ENCODE assay signal across 33 cellular contexts in genomic region chr18:9043581-9043980, GRCh38. TPM values are rescaled to one million over a fixed set of nuclear protein-coding genes. Genes with fewer than 3 reads are reported as not detected.
DNase-seq lines count a peak whose midpoint lies in the region; ATAC-seq, FAIRE-seq and TF ChIP-seq lines count a peak whose summit lies in the region.
"Had no signal": no experiment of that assay in that cellular context is flagged by ENCODE, and none has a peak within 500 bp of the region (broad histone marks: within the 10 kb centered on the region; RNA-seq: fewer than 3 reads in every experiment).

No MANE protein-coding gene starts in this region.

- ATAC-seq in HepG2 (no peak), right lobe of liver (no peak), IMR-90 (ENCODE audit: low read depth) (no peak), K562 (no peak), psoas muscle (no peak)
- ATAC-seq: A549; CD8-positive, alpha-beta T cell had no signal

- no peak for TF ChIP-seq CTCF in HepG2 (CRISPR knock-in tag; IDR thresholded peaks at IDR 0.05)
- no peak for TF ChIP-seq CTCF in right lobe of liver (IDR thresholded peaks at IDR 0.05)
- TF ChIP-seq CTCF in IMR-90 (conservative IDR thresholded peaks at IDR 0.05; ENCODE audit: low read depth, low read length) = no peak
- TF ChIP-seq CTCF in K562 (IDR thresholded peaks at IDR 0.05 in 2 of 3, conservative IDR thresholded peaks at IDR 0.05 in 1 of 3; ENCODE audit: insufficient read depth in 2 of 3, low read depth in 1 of 3, low read length in 3 of 3) = no peak
- TF ChIP-seq CTCF in psoas muscle (IDR thresholded peaks at IDR 0.05) = no peak

- no peak overlapping the region for H3K9ac ChIP-seq in HepG2 (ENCODE audit: insufficient read depth, low read depth, low read length)
- H3K9ac ChIP-seq in IMR-90 (ENCODE audit: low read depth, low read length) = no peak overlapping the region
- H3K9ac ChIP-seq in K562 (ENCODE audit: insufficient read depth in 1 of 2, low read depth in 2 of 2, low read length in 2 of 2) = no peak overlapping the region
- H3K9ac ChIP-seq: BLaER1; BLaER1 treated with 17β-estradiol and CSF1 and Interleukin-3, amounts not matched to agents 10 nM and 100 nM had no signal

- H3K4me3 ChIP-seq in HepG2 (replicated peaks in 1 of 3; ENCODE audit: insufficient read depth in 1 of 3, low read depth in 2 of 3, low read length in 3 of 3) (no peak overlapping the region), right lobe of liver (no peak overlapping the region), IMR-90 (ENCODE audit: insufficient read depth, low read depth, low read length) (no peak overlapping the region), K562 (no peak overlapping the region), psoas muscle (no peak overlapping the region)
- H3K4me3 ChIP-seq: A549; BLaER1; BLaER1 treated with 17β-estradiol and CSF1 and Interleukin-3, amounts not matched to agents 10 nM and 100 nM had no signal

- H3K18ac ChIP-seq in IMR-90 (ENCODE audit: low read depth, low read length) = no peak overlapping the region

- no peak overlapping the region for H2BK20ac ChIP-seq in IMR-90 (ENCODE audit: low read depth, low read length)

- H4K8ac ChIP-seq in IMR-90 (ENCODE audit: low read depth in 2 of 2, low read length in 2 of 2) = no peak overlapping the region

- DNase-seq in HepG2 (ENCODE audit: low spot score) (no peak), right lobe of liver (no peak), IMR-90 (no peak), K562 (ENCODE audit: extremely low read depth in 1 of 4, low spot score in 3 of 4) (no peak), inferior parietal cortex (ENCODE audit: extremely low spot score) (no peak), psoas muscle (no peak)
- DNase-seq: 8988T; ACHN; AML-193; BE2C; C1 segment of cervical spinal cord; Caco-2; Calu3; CD4-positive, alpha-beta memory T cell; CD4-positive, alpha-beta T cell; CD4-positive, CD25-positive, alpha-beta regulatory T cell; CD8-positive, alpha-beta memory T cell; CD8-positive, alpha-beta T cell; COR-L47; DMS 273 treated with DMSO at 0.1 percent for 48 hours; DMS153; DMS53; DMS79; DMS79 treated with DMSO at 0.1 percent for 48 hours; DND-41; EL had no signal

- no TSS peak for BruUV-seq in HepG2 (replicated peaks; lab: Mats Ljungman, UMichigan)
- BruUV-seq in IMR-90 (replicated peaks; lab: Mats Ljungman, UMichigan) = no TSS peak
- no TSS peak for BruUV-seq in K562 (replicated peaks; lab: Mats Ljungman, UMichigan)

- H3K56ac ChIP-seq in IMR-90 (ENCODE audit: extremely low read depth, insufficient read depth, low read length) = no peak overlapping the region

- no peaks in the 10 kb centered on the region for H3K79me2 ChIP-seq in HepG2 (ENCODE audit: insufficient read depth, low read length)
- no peaks in the 10 kb centered on the region for H3K79me2 ChIP-seq in K562 (ENCODE audit: control insufficient read depth, insufficient read depth, low read length)

- peaks cover 29% of the 10 kb centered on the region for H3K4me1 ChIP-seq in HepG2 (ENCODE audit: insufficient read depth, low read length)
- peaks cover 0 to 8% (median 0%) of the 10 kb centered on the region in 4 donors for H3K4me1 ChIP-seq in right lobe of liver
- no peaks in the 10 kb centered on the region; the same call in 1 of the 2 replicates for H3K4me1 ChIP-seq in IMR-90 (ENCODE audit: control insufficient read depth, insufficient read depth, low read length)
- peaks cover 0 to under 1% of the 10 kb centered on the region in 2 experiments; a peak in 3 of 5 replicates for H3K4me1 ChIP-seq in K562 (replicated peaks in 1 of 2; ENCODE audit: control insufficient read depth in 2 of 2, insufficient read depth in 2 of 2, low read length in 2 of 2)
- no peaks in the 10 kb centered on the region for H3K4me1 ChIP-seq in psoas muscle
- H3K4me1 ChIP-seq: BE2C, BLaER1 had no signal

- no peak overlapping the region for H2AK9ac ChIP-seq in IMR-90 (replicated peaks; ENCODE audit: low read depth, low read length, poor library complexity)

- no peaks in the 10 kb centered on the region for H3K9me3 ChIP-seq in HepG2 (ENCODE audit: low read length)
- H3K9me3 ChIP-seq in right lobe of liver = no peaks in the 10 kb centered on the region
- H3K9me3 ChIP-seq in IMR-90 (ENCODE audit: control insufficient read depth, insufficient read depth, low read length) = no peaks in the 10 kb centered on the region
- H3K9me3 ChIP-seq in K562 (replicated peaks; ENCODE audit: control insufficient read depth, insufficient read depth, low read depth, low read length) = no peaks in the 10 kb centered on the region
- no peaks in the 10 kb centered on the region for H3K9me3 ChIP-seq in psoas muscle
- H3K9me3 ChIP-seq: A549, BE2C had no signal

- dilution Hi-C loops in IMR-90 (cut with HindIII; ENCODE audit: low sequenced_read_pairs, unreplicated experiment) = no loop called here

- FAIRE-seq in HepG2 (lab: Jason Lieb, UNC) = no peak
- FAIRE-seq in K562 (lab: Jason Lieb, UNC) = no peak
- FAIRE-seq: A204.1, A549, D721Med had no signal

- intact Hi-C loops in HepG2 (cut with micrococcal nuclease; ENCODE audit: unreplicated experiment) = no loop called here
- intact Hi-C loops in right lobe of liver (cut with DNase I) = no loop called here
- intact Hi-C loops in IMR-90 (cut with micrococcal nuclease) = no loop called here
- intact Hi-C loops in K562 (cut with micrococcal nuclease) = no loop called here
- intact Hi-C loops in psoas muscle (cut with DNase I) = no loop called here

- no peak overlapping the region for H4K5ac ChIP-seq in IMR-90 (ENCODE audit: low read depth, low read length)

- TF ChIP-seq RAD21 in HepG2 (CRISPR knock-in tag; IDR thresholded peaks at IDR 0.05) (no peak), IMR-90 (IDR thresholded peaks at IDR 0.05; ENCODE audit: low read length) (no peak), K562 (CRISPR knock-in tag; conservative IDR thresholded peaks at IDR 0.05 in 1 of 2, IDR thresholded peaks at IDR 0.05 in 1 of 2) (no peak)

- no peak overlapping the region for H2BK5ac ChIP-seq in IMR-90 (ENCODE audit: low read depth, low read length, poor library complexity, severe bottlenecking)

- H2BK120ac ChIP-seq in IMR-90 (ENCODE audit: low read depth, low read length) = no peak overlapping the region

- H3K9me1 ChIP-seq in IMR-90 (ENCODE audit: insufficient read depth, low read length) = peaks cover 2% of the 10 kb centered on the region; the same call in 1 of the 2 replicates
- no peaks in the 10 kb centered on the region for H3K9me1 ChIP-seq in K562 (ENCODE audit: control insufficient read depth, insufficient read depth, low read length)

- H3K14ac ChIP-seq in IMR-90 (replicated peaks; ENCODE audit: low read depth, low read length) = no peak overlapping the region

- H2AFZ ChIP-seq in HepG2 (ENCODE audit: low read length) = no peak overlapping the region
- no peak overlapping the region for H2AFZ ChIP-seq in IMR-90 (replicated peaks; ENCODE audit: low read length, poor library complexity)
- no peak overlapping the region for H2AFZ ChIP-seq in K562 (ENCODE audit: low read depth, low read length)

- no peaks in the 10 kb centered on the region for H4K20me1 ChIP-seq in HepG2 (ENCODE audit: insufficient read depth, low read length)
- H4K20me1 ChIP-seq in IMR-90 (ENCODE audit: insufficient read depth, low read length) = no peaks in the 10 kb centered on the region
- H4K20me1 ChIP-seq in K562 (replicated peaks; ENCODE audit: control insufficient read depth, insufficient read depth, low read length) = no peaks in the 10 kb centered on the region
- H4K20me1 ChIP-seq: BLaER1; BLaER1 treated with 17β-estradiol and CSF1 and Interleukin-3, amounts not matched to agents 10 nM and 100 nM had no signal

- H3K27me3 ChIP-seq in HepG2 (ENCODE audit: control insufficient read depth in 1 of 2, insufficient read depth in 2 of 2, low read length in 2 of 2) (no peaks in the 10 kb centered on the region; a peak in 1 of 5 replicates), right lobe of liver (no peaks in the 10 kb centered on the region), IMR-90 (ENCODE audit: control insufficient read depth, insufficient read depth, low read length) (no peaks in the 10 kb centered on the region), K562 (ENCODE audit: control insufficient read depth in 2 of 2, insufficient read depth in 2 of 2, low read length in 2 of 2) (no peaks in the 10 kb centered on the region), psoas muscle (ENCODE audit: insufficient read depth in 3 of 3, low read length in 2 of 3) (no peaks in the 10 kb centered on the region)
- H3K27me3 ChIP-seq: BE2C; BLaER1; BLaER1 treated with 17β-estradiol and CSF1 and Interleukin-3, amounts not matched to agents 10 nM and 100 nM had no signal

- H3K36me3 ChIP-seq in HepG2 (replicated peaks in 1 of 2; ENCODE audit: control insufficient read depth in 1 of 2, insufficient read depth in 2 of 2, low read length in 2 of 2) = no peaks in the 10 kb centered on the region
- H3K36me3 ChIP-seq in right lobe of liver = no peaks in the 10 kb centered on the region
- H3K36me3 ChIP-seq in IMR-90 (ENCODE audit: control insufficient read depth, insufficient read depth, low read length) = no peaks in the 10 kb centered on the region
- H3K36me3 ChIP-seq in K562 (ENCODE audit: control insufficient read depth, insufficient read depth, low read length) = no peaks in the 10 kb centered on the region
- no peaks in the 10 kb centered on the region for H3K36me3 ChIP-seq in psoas muscle (ENCODE audit: insufficient read depth in 1 of 2, low read depth in 1 of 2)
- H3K36me3 ChIP-seq: BE2C; BLaER1; BLaER1 treated with 17β-estradiol and CSF1 and Interleukin-3, amounts not matched to agents 10 nM and 100 nM had no signal

- H4K91ac ChIP-seq in IMR-90 (ENCODE audit: insufficient read depth, low read depth, low read length) = no peak overlapping the region

- H2BK15ac ChIP-seq in IMR-90 (ENCODE audit: low read depth, low read length) = no peak overlapping the region

- no peak overlapping the region for H2AK5ac ChIP-seq in IMR-90 (ENCODE audit: low read depth, low read length)

- no peaks in the 10 kb centered on the region for H3K79me1 ChIP-seq in IMR-90 (ENCODE audit: low read depth in 1 of 2, low read length in 2 of 2)

- no peak overlapping the region for H3K4ac ChIP-seq in IMR-90 (ENCODE audit: low read depth, low read length)

- TF ChIP-seq POLR2A in HepG2 (IDR thresholded peaks at IDR 0.05; ENCODE audit: insufficient read depth in 1 of 2, low read depth in 2 of 2, low read length in 2 of 2) (no peak), right lobe of liver (IDR thresholded peaks at IDR 0.05) (no peak), IMR-90 (IDR thresholded peaks at IDR 0.05; ENCODE audit: low read depth, low read length) (no peak), K562 (conservative IDR thresholded peaks at IDR 0.05) (no peak)

- in situ Hi-C loops in HepG2 (cut with HindIII; ENCODE audit: extremely low pct_ligation_motif_present, low pct_unique_long_range_greater_than_20kb) (no loop called here), IMR-90 (cut with MboI; ENCODE audit: low sequenced_read_pairs) (no loop called here), K562 (cut with MboI) (no loop called here)

- no peak overlapping the region for H3K23ac ChIP-seq in IMR-90 (ENCODE audit: low read depth, low read length)

- WGBS in HepG2 (ENCODE audit: low lambda C conversion rate) = 92% methylated on average over 1 of the region's 1 CpG
- WGBS in right lobe of liver (ENCODE audit: insufficient coverage, low coverage, low lambda C conversion rate, missing lambda C conversion rate) = no CpG with 5 or more reads among the region's 1 CpG
- WGBS in IMR-90 (ENCODE audit: extremely low coverage in 2 of 2, insufficient read length in 1 of 2), 2 experiments = 80% methylated on average over 1 of the region's 1 CpG; no CpG with 5 or more reads in 1 of the 2 experiments
- 83% methylated on average over 1 of the region's 1 CpG for WGBS in K562 (ENCODE audit: insufficient coverage, low coverage, missing lambda C conversion rate)
- WGBS in psoas muscle, 3 donors = 94 to 98% (median 94%) methylated on average over 1 of the region's 1 CpG

- TF ChIP-seq EP300 in HepG2 (IDR thresholded peaks at IDR 0.05; ENCODE audit: low read depth in 2 of 2, low read length in 2 of 2) (no peak), HepG2 (CRISPR knock-in tag; IDR thresholded peaks at IDR 0.05; ENCODE audit: borderline replicate concordance) (no peak), K562 (IDR thresholded peaks at IDR 0.05; ENCODE audit: low read length) (no peak)

- H3K27ac ChIP-seq in HepG2 (ENCODE audit: extremely low read length, insufficient read depth, low read length) (no peak overlapping the region), right lobe of liver (no peak overlapping the region), IMR-90 (ENCODE audit: insufficient read depth, low read length) (no peak overlapping the region), K562 (ENCODE audit: extremely low read depth, low read depth, low read length) (no peak overlapping the region), psoas muscle (no peak overlapping the region)
- H3K27ac ChIP-seq: 22Rv1; A549; BLaER1; BLaER1 treated with 17β-estradiol and CSF1 and Interleukin-3, amounts not matched to agents 10 nM and 100 nM; C4-2B had no signal

- H3K4me2 ChIP-seq in HepG2 (ENCODE audit: low read depth, low read length) = no peak overlapping the region
- no peak overlapping the region for H3K4me2 ChIP-seq in IMR-90 (ENCODE audit: low read depth, low read length)
- no peak overlapping the region for H3K4me2 ChIP-seq in K562 (ENCODE audit: insufficient read depth, low read length)
- H3K4me2 ChIP-seq: A549; BLaER1; BLaER1 treated with 17β-estradiol and CSF1 and Interleukin-3, amounts not matched to agents 10 nM and 100 nM had no signal

- CTCF ChIA-PET in HepG2 (lab: Yijun Ruan, JAX; ENCODE audit: low intra/inter-chr PET ratio, low total read pairs) (no interaction called here), IMR-90 (lab: Yijun Ruan, JAX) (no interaction called here), K562 (lab: Yijun Ruan, JAX; ENCODE audit: low intra/inter-chr PET ratio) (no interaction called here)

- POLR2A ChIA-PET in HepG2 (lab: Yijun Ruan, JAX) (no interaction called here), IMR-90 (lab: Charles Lee; ENCODE audit: unreplicated experiment) (no interaction called here), K562 (lab: Yijun Ruan, JAX) (no interaction called here)

RNA-seq across cellular contexts. Expression of gene NDUFV2, which starts 58.9 kb away (rescaled TPM):
- 299 and 369 TPM in 2 replicates for total RNA-seq in HepG2 (2016; rRNA removed; fragmentation: Illumina TruSeq; extraction: Trizol)
- 264 and 285 TPM in 2 replicates for total RNA-seq in HepG2 (2016; cell fraction: cytosol; rRNA removed; fragmentation: Illumina TruSeq; extraction: Trizol; ENCODE audit: low read depth)
- total RNA-seq in HepG2 (2016; cell fraction: insoluble cytoplasmic fraction; rRNA removed; fragmentation: Illumina TruSeq; extraction: Trizol) = 309 and 377 TPM in 2 replicates
- total RNA-seq in HepG2 (2016; cell fraction: membrane; rRNA removed; fragmentation: Illumina TruSeq; extraction: Trizol) = 307 and 313 TPM in 2 replicates
- total RNA-seq in HepG2 (2016; cell fraction: nucleus; rRNA removed; fragmentation: Illumina TruSeq; extraction: Trizol) = 175 and 186 TPM in 2 replicates
- 179 and 216 TPM in 2 replicates for polyA plus RNA-seq in HepG2 (2011; rRNA removed)
- polyA plus RNA-seq in HepG2 (2011; cell fraction: cytosol; rRNA removed) = 94.3 and 126 TPM in 2 replicates
- 54.4 and 62.6 TPM in 2 replicates for polyA plus RNA-seq in HepG2 (2011; cell fraction: nucleus; rRNA removed)
- 148 and 182 TPM in 2 replicates for polyA plus RNA-seq in HepG2 (2012)
- polyA plus RNA-seq in HepG2 (2016; cell fraction: cytosol; fragmentation: Illumina TruSeq; extraction: Trizol; ENCODE audit: low read depth) = 325 and 381 TPM in 2 replicates
- 331 and 354 TPM in 2 replicates for polyA plus RNA-seq in HepG2 (2016; cell fraction: insoluble cytoplasmic fraction; fragmentation: Illumina TruSeq; extraction: Trizol; ENCODE audit: low read depth)
- polyA plus RNA-seq in HepG2 (2016; cell fraction: membrane; fragmentation: Illumina TruSeq; extraction: Trizol; ENCODE audit: low read depth) = 233 and 259 TPM in 2 replicates
- 182 and 183 TPM in 2 replicates for polyA plus RNA-seq in HepG2 (2016; cell fraction: nucleus; fragmentation: Illumina TruSeq; extraction: Trizol; ENCODE audit: insufficient read depth, low read depth)
- 35.8 and 38.7 TPM in 2 replicates for polyA minus RNA-seq in HepG2 (2011; rRNA and poly(A)+ RNA removed; ENCODE audit: low replicate concordance)
- polyA minus RNA-seq in HepG2 (2011; cell fraction: cytosol; rRNA and poly(A)+ RNA removed) = 26.0 and 35.7 TPM in 2 replicates
- polyA minus RNA-seq in HepG2 (2011; cell fraction: nucleus; rRNA and poly(A)+ RNA removed) = 279 and 305 TPM in 2 replicates
- total RNA-seq in right lobe of liver = 100 to 1,000 TPM; 164 to 236 (median 183) TPM
- total RNA-seq in IMR-90 (2012; rRNA removed) = 106 and 115 TPM in 2 replicates
- 121 and 126 TPM in 2 replicates for polyA plus RNA-seq in IMR-90 (2012; rRNA removed)
- polyA plus RNA-seq in IMR-90 (2012; cell fraction: cytosol; rRNA removed) = 41.8 and 55.5 TPM in 2 replicates
- 11.4 and 58.7 TPM in 2 replicates for polyA plus RNA-seq in IMR-90 (2012; cell fraction: nucleus; rRNA removed; ENCODE audit: low replicate concordance)
- 122 and 367 TPM in 2 replicates for total RNA-seq in K562 (2011; cell fraction: chromatin; rRNA removed; ENCODE audit: low replicate concordance)
- 101 and 132 TPM in 2 replicates for total RNA-seq in K562 (2011; cell fraction: nucleolus; rRNA removed)
- total RNA-seq in K562 (2011; cell fraction: nucleoplasm; rRNA removed) = 250 and 347 TPM in 2 replicates
- total RNA-seq in K562 (2014; rRNA removed) = 213 and 332 TPM in 2 replicates
- total RNA-seq in K562 (2014; rRNA removed; fragmentation: Illumina TruSeq; extraction: Trizol) = 378 and 409 TPM in 2 replicates
- total RNA-seq in K562 (2015; rRNA removed; fragmentation: Illumina TruSeq; extraction: Trizol) = 341 and 397 TPM in 2 replicates
- total RNA-seq in K562 (2021) = 302 and 312 TPM in 2 replicates
- polyA plus RNA-seq in K562 (2011; rRNA removed) = 451 and 487 TPM in 2 replicates
- 117 and 214 TPM in 2 replicates for polyA plus RNA-seq in K562 (2011; cell fraction: cytosol; rRNA removed)
- 97.9 and 211 TPM in 2 replicates for polyA plus RNA-seq in K562 (2011; cell fraction: nucleus; rRNA removed)
- 263 and 279 TPM in 2 replicates for polyA plus RNA-seq in K562 (2012)
- 354 and 361 TPM in 2 replicates for polyA plus RNA-seq in K562 (2014; fragmentation: Illumina TruSeq; extraction: Trizol)
- 100 to 1,000 TPM; 384 to 550 TPM for polyA plus RNA-seq in K562 (2014; fragmentation: Nextera tagmentation; extraction: Ambion mirVana)
- 389 and 437 TPM in 2 replicates for polyA plus RNA-seq in K562 (2014; rRNA removed)
- 148 and 223 TPM in 2 replicates for polyA minus RNA-seq in K562 (2011; rRNA and poly(A)+ RNA removed)
- 44.6 and 66.0 TPM in 2 replicates for polyA minus RNA-seq in K562 (2011; cell fraction: cytosol; rRNA and poly(A)+ RNA removed)
- polyA minus RNA-seq in K562 (2011; cell fraction: nucleus; rRNA and poly(A)+ RNA removed) = 155 and 334 TPM in 2 replicates
- total RNA-seq in psoas muscle = 100 to 1,000 TPM; 312 to 467 (median 328) TPM
- polyA plus RNA-seq in psoas muscle = 100 to 1,000 TPM; 451 to 565 (median 547) TPM

Comparison
In these comparisons a context has a peak if more than half of its experiments do, and no peak if none do; other contexts are left out.
1. Of the 241 proteins assayed by ChIP-seq in both HepG2 and K562: peak only in HepG2: none; only in K562: MAFG and ZFX; in both: MAFF and MAFK; in neither: 237.